11 cellular contexts compared by ENCODE assay signal in genomic region chr22:24060375-24060788, GRCh38. TPM values are rescaled to one million over a fixed set of nuclear protein-coding genes. Genes with fewer than 3 reads are reported as not detected.
A peak's percentile ranks its signal among the peaks of the same experiment; 100 is the strongest.
DNase-seq lines count a peak whose midpoint lies in the region; ATAC-seq and TF ChIP-seq lines count a peak whose summit lies in the region.
"Had no signal": no experiment of that assay in that cellular context is flagged by ENCODE, and none has a peak within 500 bp of the region (broad histone marks: within the 10 kb centered on the region; RNA-seq: fewer than 3 reads in every experiment).

No MANE protein-coding gene starts in this region.

- H3K4me3 ChIP-seq in adipocyte (ENCODE audit: low read length) (peak overlapping the region; percentile 47), left ventricle myocardium inferior (no peak overlapping the region), tibial artery (no peak overlapping the region)

- CTCF ChIA-PET in activated CD4-positive, alpha-beta memory T cell treated with anti-CD3 and anti-CD28 coated beads, Interleukin-2, amount 10 ng/mL, durations not matched to agents 7 days and 5 days (lab: Charles Lee), result interaction anchor here (1.0 to 2.1 kb wide), 3 partner anchors 50 to 114 kb away, joined by 3 to 5 read pairs (median 3); partner anchors contain the start of gene CABIN1
- CTCF ChIA-PET in activated CD4-positive, alpha-beta memory T cell treated with anti-CD3 and anti-CD28 coated beads for 36 hours (lab: Charles Lee), result no interaction called here
- CTCF ChIA-PET in GM10248 (lab: Yijun Ruan, JAX), result interaction anchor here (1.7 kb wide), 1 partner anchor 90 kb away, joined by 3 read pairs; no protein-coding TSS in a partner anchor

- H3K9ac ChIP-seq in adipocyte (ENCODE audit: low read length), result peak overlapping the region; percentile 48

- H3K27me3 Mint-ChIP-seq in activated CD4-positive, alpha-beta memory T cell treated with anti-CD3 and anti-CD28 coated beads, Interleukin-2, amount 10 ng/mL, durations not matched to agents 7 days and 5 days, result no peaks in the 10 kb centered on the region
- H3K27me3 Mint-ChIP-seq in activated CD4-positive, alpha-beta memory T cell treated with anti-CD3 and anti-CD28 coated beads for 36 hours, result no peaks in the 10 kb centered on the region
- H3K27me3 Mint-ChIP-seq in type B pancreatic cell, result no peaks in the 10 kb centered on the region

- POLR2A ChIA-PET in activated CD4-positive, alpha-beta memory T cell treated with anti-CD3 and anti-CD28 coated beads, Interleukin-2, amount 10 ng/mL, durations not matched to agents 7 days and 5 days (lab: Charles Lee), result interaction anchor here (0.6 kb wide), 1 partner anchor 32 kb away, joined by 3 read pairs; no protein-coding TSS in a partner anchor
- POLR2A ChIA-PET in activated CD4-positive, alpha-beta memory T cell treated with anti-CD3 and anti-CD28 coated beads for 36 hours (lab: Charles Lee), result interaction anchor here (1.0 kb wide), 1 partner anchor 12 kb away, joined by 3 read pairs; no protein-coding TSS in a partner anchor
- POLR2A ChIA-PET in GM10248 (lab: Yijun Ruan, JAX), result no interaction called here

- H3K9me3 Mint-ChIP-seq in activated CD4-positive, alpha-beta memory T cell treated with anti-CD3 and anti-CD28 coated beads, Interleukin-2, amount 10 ng/mL, durations not matched to agents 7 days and 5 days, result no peaks in the 10 kb centered on the region
- no peaks in the 10 kb centered on the region for H3K9me3 Mint-ChIP-seq in activated CD4-positive, alpha-beta memory T cell treated with anti-CD3 and anti-CD28 coated beads for 36 hours
- H3K9me3 Mint-ChIP-seq in type B pancreatic cell, result no peaks in the 10 kb centered on the region

- H3K4me3 Mint-ChIP-seq in activated CD4-positive, alpha-beta memory T cell treated with anti-CD3 and anti-CD28 coated beads, Interleukin-2, amount 10 ng/mL, durations not matched to agents 7 days and 5 days, result no peak overlapping the region
- H3K4me3 Mint-ChIP-seq in activated CD4-positive, alpha-beta memory T cell treated with anti-CD3 and anti-CD28 coated beads for 36 hours, result no peak overlapping the region
- H3K4me3 Mint-ChIP-seq in type B pancreatic cell, result no peak overlapping the region

- peaks cover 22% of the 10 kb centered on the region for H3K4me1 Mint-ChIP-seq in activated CD4-positive, alpha-beta memory T cell treated with anti-CD3 and anti-CD28 coated beads, Interleukin-2, amount 10 ng/mL, durations not matched to agents 7 days and 5 days
- H3K4me1 Mint-ChIP-seq in activated CD4-positive, alpha-beta memory T cell treated with anti-CD3 and anti-CD28 coated beads for 36 hours (ENCODE audit: low read depth), result peaks cover 4% of the 10 kb centered on the region
- no peaks in the 10 kb centered on the region for H3K4me1 Mint-ChIP-seq in type B pancreatic cell (ENCODE audit: unreplicated experiment)

- intact Hi-C loops in activated CD4-positive, alpha-beta memory T cell treated with anti-CD3 and anti-CD28 coated beads for 36 hours (cut with micrococcal nuclease), result no loop called here
- intact Hi-C loops in left ventricle myocardium inferior (cut with micrococcal nuclease), result no loop called here
- intact Hi-C loops in tibial artery (cut with DNase I; ENCODE audit: low total_unique reads), result loop anchor here (2.0 kb wide), 1 partner anchor 114 kb away; no protein-coding TSS in a partner anchor

- no peaks in the 10 kb centered on the region for H3K9me3 ChIP-seq in adipocyte (ENCODE audit: control insufficient read depth, low read length)
- no peaks in the 10 kb centered on the region for H3K9me3 ChIP-seq in left ventricle myocardium inferior (replicated peaks)
- no peaks in the 10 kb centered on the region for H3K9me3 ChIP-seq in tibial artery
- H3K9me3 ChIP-seq: Caco-2 had no signal

- H3K36me3 ChIP-seq in adipocyte (ENCODE audit: control insufficient read depth, insufficient read depth, low read length, severe bottlenecking) (peaks cover 51% of the 10 kb centered on the region), left ventricle myocardium inferior (peaks cover 85% of the 10 kb centered on the region), tibial artery (peaks cover 12 to 94% (median 57%) of the 10 kb centered on the region in 3 donors)

- peak overlapping the region; percentile 18 for H3K27ac Mint-ChIP-seq in activated CD4-positive, alpha-beta memory T cell treated with anti-CD3 and anti-CD28 coated beads, Interleukin-2, amount 10 ng/mL, durations not matched to agents 7 days and 5 days
- no peak overlapping the region for H3K27ac Mint-ChIP-seq in activated CD4-positive, alpha-beta memory T cell treated with anti-CD3 and anti-CD28 coated beads for 36 hours
- no peak overlapping the region for H3K27ac Mint-ChIP-seq in type B pancreatic cell

- H3K36me3 Mint-ChIP-seq in activated CD4-positive, alpha-beta memory T cell treated with anti-CD3 and anti-CD28 coated beads, Interleukin-2, amount 10 ng/mL, durations not matched to agents 7 days and 5 days (ENCODE audit: low read depth), result peaks cover 78% of the 10 kb centered on the region
- peaks cover 56% of the 10 kb centered on the region for H3K36me3 Mint-ChIP-seq in activated CD4-positive, alpha-beta memory T cell treated with anti-CD3 and anti-CD28 coated beads for 36 hours
- peaks cover 30% of the 10 kb centered on the region for H3K36me3 Mint-ChIP-seq in type B pancreatic cell

- no peak for ATAC-seq in GM18868 (IDR thresholded peaks at IDR 0.05; ENCODE audit: unreplicated experiment)

- H3K27ac ChIP-seq in left ventricle myocardium inferior (replicated peaks), result peak overlapping the region; percentile 52
- peak overlapping the region; percentile 71 to 72 for H3K27ac ChIP-seq in tibial artery

- peaks cover 35% of the 10 kb centered on the region for H3K4me1 ChIP-seq in adipocyte (ENCODE audit: control insufficient read depth, insufficient read depth, low read length)
- peaks cover 32% of the 10 kb centered on the region for H3K4me1 ChIP-seq in left ventricle myocardium inferior
- peaks cover 0 to 36% (median 20%) of the 10 kb centered on the region in 4 donors for H3K4me1 ChIP-seq in tibial artery
- H3K4me1 ChIP-seq: Caco-2 had no signal

- no peaks in the 10 kb centered on the region for H3K27me3 ChIP-seq in adipocyte (replicated peaks; ENCODE audit: control insufficient read depth, insufficient read depth, low read length)
- H3K27me3 ChIP-seq in left ventricle myocardium inferior (ENCODE audit: low read depth), result no peaks in the 10 kb centered on the region
- no peaks in the 10 kb centered on the region for H3K27me3 ChIP-seq in tibial artery

- no peak for TF ChIP-seq CTCF in left ventricle myocardium inferior (IDR thresholded peaks at IDR 0.05; ENCODE audit: borderline replicate concordance)
- TF ChIP-seq CTCF in tibial artery (IDR thresholded peaks at IDR 0.05), result no peak
- TF ChIP-seq CTCF in GM10248 (IDR thresholded peaks at IDR 0.05; ENCODE audit: control extremely low read depth, extremely low read depth, low read depth, missing control alignments), result no peak
- no peak for TF ChIP-seq CTCF in type B pancreatic cell (conservative IDR thresholded peaks at IDR 0.05)

- no peak for DNase-seq in activated CD4-positive, alpha-beta memory T cell treated with anti-CD3 and anti-CD28 coated beads, Interleukin-2, amount 10 ng/mL, durations not matched to agents 7 days and 5 days
- no peak for DNase-seq in activated CD4-positive, alpha-beta memory T cell treated with anti-CD3 and anti-CD28 coated beads for 36 hours
- peak; percentile 87 for DNase-seq in adipocyte (ENCODE audit: low read depth)
- no peak for DNase-seq in left ventricle myocardium inferior
- peak in 1 of 2 donors; percentile 76 for DNase-seq in tibial artery
- no peak for DNase-seq in GM10248 (ENCODE audit: extremely low spot score)
- no peak for DNase-seq in type B pancreatic cell (ENCODE audit: extremely low spot score, unreplicated experiment)
- DNase-seq: Caco-2, cerebellar nuclear complex had no signal

RNA-seq across cellular contexts. Expression of gene CABIN1, which starts 49.3 kb away (rescaled TPM):
- 100 to 1,000 TPM; 100 to 102 TPM for total RNA-seq in activated CD4-positive, alpha-beta memory T cell treated with anti-CD3 and anti-CD28 coated beads, Interleukin-2, amount 10 ng/mL, durations not matched to agents 7 days and 5 days
- total RNA-seq in activated CD4-positive, alpha-beta memory T cell treated with anti-CD3 and anti-CD28 coated beads for 36 hours, result 10 to 100 TPM; 76.6 to 79.9 TPM
- total RNA-seq in left ventricle myocardium inferior (46.9 TPM), type B pancreatic cell (ENCODE audit: low replicate concordance) (57.1 and 73.9 TPM in 2 replicates)

RNA-seq across cellular contexts. Expression of gene GSTT4, which starts 55.1 kb away (rescaled TPM):
- total RNA-seq in activated CD4-positive, alpha-beta memory T cell treated with anti-CD3 and anti-CD28 coated beads, Interleukin-2, amount 10 ng/mL, durations not matched to agents 7 days and 5 days, result not detected
- total RNA-seq in activated CD4-positive, alpha-beta memory T cell treated with anti-CD3 and anti-CD28 coated beads for 36 hours, result not detected
- total RNA-seq in left ventricle myocardium inferior (not detected), type B pancreatic cell (ENCODE audit: low replicate concordance) (not detected in 2 replicates)
- total RNA-seq: posterior vena cava had no signal
